ENCODE assay signal across 21 cellular contexts in genomic region chr9:31445357-31445756, GRCh38.
DNase-seq lines count a peak whose midpoint lies in the region; ATAC-seq, FAIRE-seq and TF ChIP-seq lines count a peak whose summit lies in the region.
"Had no signal": no experiment of that assay in that cellular context is flagged by ENCODE, and none has a peak within 500 bp of the region (broad histone marks: within the 10 kb centered on the region; RNA-seq: fewer than 3 reads in every experiment).

No MANE protein-coding gene starts in this region.

- peak overlapping the region; percentile 15 for H2AFZ ChIP-seq in ACC112 (ENCODE audit: low read length, unreplicated experiment)
- H2AFZ ChIP-seq in GM23338 = no peak overlapping the region
- peak overlapping the region; percentile 34; the same call in 1 of the 2 replicates for H2AFZ ChIP-seq in OCI-LY7 (ENCODE audit: low read length)
- H2AFZ ChIP-seq in keratinocyte (ENCODE audit: control insufficient read depth, low read length) = peak overlapping the region; percentile 26

- H3K9me2 ChIP-seq in GM23338 (ENCODE audit: insufficient read depth) (no peaks in the 10 kb centered on the region), OCI-LY7 (ENCODE audit: insufficient read depth, low read length) (no peaks in the 10 kb centered on the region)

- H3K4me3 ChIP-seq in ACC112 (ENCODE audit: low read depth, low read length) = no peak overlapping the region
- no peak overlapping the region for H3K4me3 ChIP-seq in GM23338
- no peak overlapping the region for H3K4me3 ChIP-seq in OCI-LY7 (ENCODE audit: low read depth, low read length, poor library complexity, severe bottlenecking)
- no peak overlapping the region for H3K4me3 ChIP-seq in keratinocyte (ENCODE audit: control insufficient read depth in 2 of 3, extremely low read depth in 1 of 3, insufficient read depth in 2 of 3, low read depth in 1 of 3, low read length in 3 of 3)
- H3K4me3 ChIP-seq: MG63 had no signal

- H3K4me1 Mint-ChIP-seq in GM23338 = peaks cover 9% of the 10 kb centered on the region

- POLR2A ChIA-PET in OCI-LY7 (lab: Charles Lee) = no interaction called here

- intact Hi-C loops in OCI-LY7 (cut with micrococcal nuclease; ENCODE audit: unreplicated experiment) = no loop called here

- BruUV-seq in OCI-LY7 (replicated peaks; lab: Mats Ljungman, UMichigan) = no TSS peak

- FAIRE-seq in keratinocyte (lab: Jason Lieb, UNC) = no peak
- FAIRE-seq: RCC 7860 had no signal

- no peak for DNase-seq in GM23338 (ENCODE audit: low spot score)
- no peak for DNase-seq in OCI-LY7 (ENCODE audit: low spot score)
- DNase-seq in keratinocyte (ENCODE audit: low read depth, low spot score) = no peak
- DNase-seq in middle frontal gyrus (ENCODE audit: extremely low spot score, low spot score) = no peak
- DNase-seq in pons (ENCODE audit: low spot score) = no peak
- DNase-seq in MV-4-11 (lab: John Stamatoyannopoulos, UW) = no peak
- DNase-seq in DMS 273 treated with DMSO at 0.1 percent for 48 hours (lab: John Stamatoyannopoulos, UW) = no peak
- DNase-seq: ACHN; CD4-positive, alpha-beta memory T cell; GF-D8; HCEC 1CT; KG1; MG63; NCI-H1105 treated with DMSO at 0.1 percent for 48 hours; NCI-H187; NCI-H446; NCI-H774; SIG-M5 had no signal

- H3K27me3 ChIP-seq in ACC112 (ENCODE audit: insufficient read depth, low read length) (no peaks in the 10 kb centered on the region), GM23338 (ENCODE audit: insufficient read depth) (no peaks in the 10 kb centered on the region), keratinocyte (ENCODE audit: control insufficient read depth, extremely low read depth, insufficient read depth, low read length) (no peaks in the 10 kb centered on the region)
- H3K27me3 ChIP-seq: MG63 had no signal

- no peak overlapping the region for H3K9ac ChIP-seq in keratinocyte (ENCODE audit: control insufficient read depth, extremely low read depth, insufficient read depth, low read length)

- H3K9me3 ChIP-seq in OCI-LY7 (ENCODE audit: low read length) = no peaks in the 10 kb centered on the region
- no peaks in the 10 kb centered on the region for H3K9me3 ChIP-seq in keratinocyte (ENCODE audit: control insufficient read depth, low read depth, low read length)
- H3K9me3 ChIP-seq: MG63 had no signal

- no peaks in the 10 kb centered on the region for H3K9me1 ChIP-seq in keratinocyte (ENCODE audit: control insufficient read depth, extremely low read depth, insufficient read depth, low read length)

- H3K9me3 Mint-ChIP-seq in GM23338 = no peaks in the 10 kb centered on the region
- H3K9me3 Mint-ChIP-seq: CD4-positive, alpha-beta memory T cell had no signal

- ATAC-seq in GM23338 = no peak

- TF ChIP-seq CTCF in GM23338 (conservative IDR thresholded peaks at IDR 0.05; ENCODE audit: low read depth in 2 of 2) (no peak), OCI-LY7 (conservative IDR thresholded peaks at IDR 0.05; ENCODE audit: low read length) (no peak), keratinocyte (optimal IDR thresholded peaks at IDR 0.05 in 1 of 3, IDR thresholded peaks at IDR 0.05 in 1 of 3, conservative IDR thresholded peaks at IDR 0.05 in 1 of 3; ENCODE audit: extremely low read depth in 1 of 3, insufficient read depth in 2 of 3, low read length in 3 of 3) (no peak)

- H3K27ac Mint-ChIP-seq in GM23338 = peak overlapping the region; percentile 69; the same call in 1 of the 2 replicates

- H3F3A ChIP-seq in GM23338 (replicated peaks; ENCODE audit: low read depth) = no peaks in the 10 kb centered on the region

- H3K27me3 Mint-ChIP-seq in GM23338 (ENCODE audit: insufficient read depth, low read depth, poor library complexity) = peaks cover 4% of the 10 kb centered on the region
- H3K27me3 Mint-ChIP-seq: CD4-positive, alpha-beta memory T cell had no signal

- no peak overlapping the region for H3K4me2 ChIP-seq in GM23338
- H3K4me2 ChIP-seq in OCI-LY7 (ENCODE audit: low read length) = no peak overlapping the region
- H3K4me2 ChIP-seq in keratinocyte (ENCODE audit: control insufficient read depth, extremely low read depth, insufficient read depth, low read depth, low read length) = no peak overlapping the region

- H3K36me3 ChIP-seq in ACC112 (ENCODE audit: insufficient read depth, low read length) = no peaks in the 10 kb centered on the region
- H3K36me3 ChIP-seq in GM23338 (ENCODE audit: insufficient read depth) = no peaks in the 10 kb centered on the region
- no peaks in the 10 kb centered on the region for H3K36me3 ChIP-seq in OCI-LY7 (ENCODE audit: insufficient read depth, low read length)
- H3K36me3 ChIP-seq in keratinocyte (ENCODE audit: control insufficient read depth in 2 of 2, extremely low read depth in 1 of 2, insufficient read depth in 2 of 2, low read length in 2 of 2) = no peaks in the 10 kb centered on the region
- H3K36me3 ChIP-seq: MG63 had no signal

- H3K79me2 ChIP-seq in ACC112 (ENCODE audit: control insufficient read depth, insufficient read depth, low read length, unreplicated experiment) (no peaks in the 10 kb centered on the region), GM23338 (replicated peaks; ENCODE audit: insufficient read depth) (no peaks in the 10 kb centered on the region), OCI-LY7 (ENCODE audit: insufficient read depth, low read depth, low read length) (no peaks in the 10 kb centered on the region), keratinocyte (ENCODE audit: control insufficient read depth, insufficient read depth, low read length) (no peaks in the 10 kb centered on the region)

- peaks cover 7% of the 10 kb centered on the region for H3K4me1 ChIP-seq in ACC112 (ENCODE audit: control insufficient read depth, insufficient read depth, low read length, unreplicated experiment)
- H3K4me1 ChIP-seq in GM23338 (ENCODE audit: insufficient read depth) = no peaks in the 10 kb centered on the region
- no peaks in the 10 kb centered on the region for H3K4me1 ChIP-seq in OCI-LY7 (ENCODE audit: insufficient read depth, low read length, poor library complexity, severe bottlenecking)
- no peaks in the 10 kb centered on the region for H3K4me1 ChIP-seq in keratinocyte (ENCODE audit: control insufficient read depth, extremely low read depth, insufficient read depth, low read length)

- CTCF ChIA-PET in OCI-LY7 (lab: Charles Lee; ENCODE audit: unreplicated experiment) = no interaction called here

- H3K36me3 Mint-ChIP-seq in GM23338 (ENCODE audit: low read depth) = no peaks in the 10 kb centered on the region

- H4K20me1 ChIP-seq in GM23338 (replicated peaks; ENCODE audit: insufficient read depth) = no peaks in the 10 kb centered on the region
- H4K20me1 ChIP-seq in OCI-LY7 (ENCODE audit: insufficient read depth, low read length) = no peaks in the 10 kb centered on the region
- no peaks in the 10 kb centered on the region for H4K20me1 ChIP-seq in keratinocyte (ENCODE audit: control insufficient read depth, extremely low read depth, insufficient read depth, low read length)

- no peak overlapping the region for H3K4me3 Mint-ChIP-seq in GM23338

- dilution Hi-C loops in keratinocyte (cut with MboI; ENCODE audit: extremely low pct_ligation_motif_present, low sequenced_read_pairs) = no loop called here

- H3K27ac ChIP-seq in ACC112 (ENCODE audit: low read depth, low read length) = no peak overlapping the region
- no peak overlapping the region for H3K27ac ChIP-seq in GM23338 (ENCODE audit: low read depth)
- H3K27ac ChIP-seq in OCI-LY7 (ENCODE audit: low read depth, low read length, poor library complexity, severe bottlenecking) = no peak overlapping the region
- H3K27ac ChIP-seq in keratinocyte (ENCODE audit: control insufficient read depth, insufficient read depth, low read length) = no peak overlapping the region
- H3K27ac ChIP-seq: HL-60 had no signal

TF ChIP-seq in GM23338, 12 proteins besides CTCF, POLR2A, EP300 and RAD21 (continues in another document):
- TF ChIP-seq ZNF331 (CRISPR knock-in tag; IDR thresholded peaks at IDR 0.05; ENCODE audit: low read depth) = no peak
- TF ChIP-seq, protein P1, sequence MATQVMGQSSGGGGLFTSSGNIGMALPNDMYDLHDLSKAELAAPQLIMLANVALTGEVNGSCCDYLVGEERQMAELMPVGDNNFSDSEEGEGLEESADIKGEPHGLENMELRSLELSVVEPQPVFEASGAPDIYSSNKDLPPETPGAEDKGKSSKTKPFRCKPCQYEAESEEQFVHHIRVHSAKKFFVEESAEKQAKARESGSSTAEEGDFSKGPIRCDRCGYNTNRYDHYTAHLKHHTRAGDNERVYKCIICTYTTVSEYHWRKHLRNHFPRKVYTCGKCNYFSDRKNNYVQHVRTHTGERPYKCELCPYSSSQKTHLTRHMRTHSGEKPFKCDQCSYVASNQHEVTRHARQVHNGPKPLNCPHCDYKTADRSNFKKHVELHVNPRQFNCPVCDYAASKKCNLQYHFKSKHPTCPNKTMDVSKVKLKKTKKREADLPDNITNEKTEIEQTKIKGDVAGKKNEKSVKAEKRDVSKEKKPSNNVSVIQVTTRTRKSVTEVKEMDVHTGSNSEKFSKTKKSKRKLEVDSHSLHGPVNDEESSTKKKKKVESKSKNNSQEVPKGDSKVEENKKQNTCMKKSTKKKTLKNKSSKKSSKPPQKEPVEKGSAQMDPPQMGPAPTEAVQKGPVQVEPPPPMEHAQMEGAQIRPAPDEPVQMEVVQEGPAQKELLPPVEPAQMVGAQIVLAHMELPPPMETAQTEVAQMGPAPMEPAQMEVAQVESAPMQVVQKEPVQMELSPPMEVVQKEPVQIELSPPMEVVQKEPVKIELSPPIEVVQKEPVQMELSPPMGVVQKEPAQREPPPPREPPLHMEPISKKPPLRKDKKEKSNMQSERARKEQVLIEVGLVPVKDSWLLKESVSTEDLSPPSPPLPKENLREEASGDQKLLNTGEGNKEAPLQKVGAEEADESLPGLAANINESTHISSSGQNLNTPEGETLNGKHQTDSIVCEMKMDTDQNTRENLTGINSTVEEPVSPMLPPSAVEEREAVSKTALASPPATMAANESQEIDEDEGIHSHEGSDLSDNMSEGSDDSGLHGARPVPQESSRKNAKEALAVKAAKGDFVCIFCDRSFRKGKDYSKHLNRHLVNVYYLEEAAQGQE (IDR thresholded peaks at IDR 0.05; ENCODE audit: unreplicated experiment) = no peak
- TF ChIP-seq EZH2phosphoT487 (IDR thresholded peaks at IDR 0.05; ENCODE audit: unreplicated experiment) = no peak
- TF ChIP-seq STAT1 (IDR thresholded peaks at IDR 0.05; ENCODE audit: unreplicated experiment) = no peak
